ENCODE assay signal across 1 cellular context in the genomic region with DNA sequence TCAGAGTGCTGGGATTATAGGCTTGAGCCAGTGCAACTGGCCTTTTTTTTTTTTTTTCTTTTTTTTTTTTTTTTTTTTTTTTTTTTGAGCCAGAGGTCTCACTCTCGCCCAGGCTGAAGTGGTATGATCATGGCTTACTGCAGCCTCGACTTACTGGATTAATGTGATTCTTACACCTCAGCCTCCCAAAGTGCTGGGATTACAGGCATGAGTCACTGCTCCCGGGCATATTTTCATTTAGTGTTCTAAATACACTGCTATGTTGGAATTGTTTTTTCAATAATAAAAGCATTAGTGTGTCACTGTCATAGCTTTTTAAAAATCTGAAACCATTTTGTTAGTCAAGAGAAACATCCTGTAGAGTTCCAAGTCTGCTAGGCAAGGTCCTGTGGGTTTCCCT.
TF ChIP-seq lines count a peak whose summit lies in the region.

No MANE protein-coding gene starts in this region.

TF ChIP-seq in SK-N-SH, 30 proteins besides CTCF, POLR2A, EP300 and RAD21 (continued from another document):
- TF ChIP-seq, protein P1, sequence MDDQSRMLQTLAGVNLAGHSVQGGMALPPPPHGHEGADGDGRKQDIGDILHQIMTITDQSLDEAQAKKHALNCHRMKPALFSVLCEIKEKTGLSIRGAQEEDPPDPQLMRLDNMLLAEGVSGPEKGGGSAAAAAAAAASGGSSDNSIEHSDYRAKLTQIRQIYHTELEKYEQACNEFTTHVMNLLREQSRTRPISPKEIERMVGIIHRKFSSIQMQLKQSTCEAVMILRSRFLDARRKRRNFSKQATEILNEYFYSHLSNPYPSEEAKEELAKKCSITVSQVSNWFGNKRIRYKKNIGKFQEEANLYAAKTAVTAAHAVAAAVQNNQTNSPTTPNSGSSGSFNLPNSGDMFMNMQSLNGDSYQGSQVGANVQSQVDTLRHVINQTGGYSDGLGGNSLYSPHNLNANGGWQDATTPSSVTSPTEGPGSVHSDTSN (IDR thresholded peaks at IDR 0.05), result no peak
- TF ChIP-seq USF1 (IDR thresholded peaks at IDR 0.05; ENCODE audit: borderline replicate concordance, low read depth), result no peak
- TF ChIP-seq SMC3 (IDR thresholded peaks at IDR 0.05; ENCODE audit: low read depth, low read length), result no peak
